Comparison of ENCODE assay signal across 19 cellular contexts in the genomic region with DNA sequence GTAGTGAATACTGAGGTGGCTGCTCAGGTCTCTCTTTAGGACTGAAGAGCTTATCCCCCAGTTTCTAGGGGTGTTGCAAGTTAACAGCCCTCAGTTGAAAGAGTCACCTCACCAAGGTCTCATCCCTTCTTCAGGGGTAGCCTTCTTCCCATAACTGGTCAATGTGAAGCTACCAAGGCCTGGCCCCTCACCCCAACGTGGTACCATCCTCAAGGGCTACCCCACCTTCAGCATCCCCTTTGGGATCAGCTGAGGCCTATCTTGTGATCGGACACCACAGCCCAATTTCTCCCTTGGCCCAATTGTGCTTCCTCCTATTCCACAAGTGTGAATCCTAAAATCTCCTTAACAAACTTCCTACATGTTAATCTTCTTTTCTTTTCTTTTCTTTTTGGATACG.
DNase-seq lines count a peak whose midpoint lies in the region; ATAC-seq and TF ChIP-seq lines count a peak whose summit lies in the region.
"Had no signal": no experiment of that assay in that cellular context is flagged by ENCODE, and none has a peak within 500 bp of the region (broad histone marks: within the 10 kb centered on the region; RNA-seq: fewer than 3 reads in every experiment).

No MANE protein-coding gene starts in this region.

- no peaks in the 10 kb centered on the region for H3K27me3 Mint-ChIP-seq in stimulated activated naive CD8-positive, alpha-beta T cell treated with anti-CD3 and anti-CD28 coated beads, Interleukin-15, amount 100 ng/mL, for 72 hours
- no peaks in the 10 kb centered on the region for H3K27me3 Mint-ChIP-seq in T-helper 17 cell
- H3K27me3 Mint-ChIP-seq in naive B cell = no peaks in the 10 kb centered on the region
- H3K27me3 Mint-ChIP-seq in Caco-2 (ENCODE audit: insufficient read depth, unreplicated experiment) = no peaks in the 10 kb centered on the region
- H3K27me3 Mint-ChIP-seq: activated naive CD8-positive, alpha-beta T cell treated with anti-CD3 and anti-CD28 coated beads, Interleukin-2, amount 10 ng/mL, durations not matched to agents 7 days and 5 days had no signal

- H3K9me3 Mint-ChIP-seq in stimulated activated naive CD8-positive, alpha-beta T cell treated with anti-CD3 and anti-CD28 coated beads, Interleukin-15, amount 100 ng/mL, for 72 hours = no peaks in the 10 kb centered on the region
- H3K9me3 Mint-ChIP-seq in naive B cell = no peaks in the 10 kb centered on the region
- H3K9me3 Mint-ChIP-seq in Caco-2 (ENCODE audit: unreplicated experiment) = no peaks in the 10 kb centered on the region
- H3K9me3 Mint-ChIP-seq: activated naive CD8-positive, alpha-beta T cell treated with anti-CD3 and anti-CD28 coated beads, Interleukin-2, amount 10 ng/mL, durations not matched to agents 7 days and 5 days; mesothelial cell of epicardium had no signal

- peak; percentile 35 for ATAC-seq in stimulated activated naive CD8-positive, alpha-beta T cell treated with anti-CD3 and anti-CD28 coated beads, Interleukin-15, Interleukin-2, amounts not matched to agents 100 U/mL and 50 U/mL, for 24 hours
- no peak for ATAC-seq in stimulated activated naive CD8-positive, alpha-beta T cell treated with anti-CD3 and anti-CD28 coated beads, Interleukin-15, amount 100 ng/mL, for 72 hours
- peak; percentile 10 for ATAC-seq in T-helper 17 cell
- ATAC-seq in naive B cell (ENCODE audit: low read depth in 2 of 2) = no peak
- ATAC-seq in GM21381 (IDR thresholded peaks at IDR 0.05; ENCODE audit: unreplicated experiment) = no peak
- ATAC-seq: HepG2 had no signal

- DNase-seq in stimulated activated naive CD8-positive, alpha-beta T cell treated with anti-CD3 and anti-CD28 coated beads, Interleukin-15, Interleukin-2, amounts not matched to agents 100 U/mL and 50 U/mL, for 24 hours = no peak
- DNase-seq in stimulated activated naive CD8-positive, alpha-beta T cell treated with anti-CD3 and anti-CD28 coated beads, Interleukin-15, amount 100 ng/mL, for 72 hours = no peak
- DNase-seq in T-helper 17 cell = no peak
- no peak for DNase-seq in naive B cell
- DNase-seq in Caco-2 = no peak
- DNase-seq in pons (ENCODE audit: low spot score) = no peak
- no peak for DNase-seq in HuH-7 (ENCODE audit: low spot score)
- DNase-seq: activated naive CD8-positive, alpha-beta T cell treated with anti-CD3 and anti-CD28 coated beads, Interleukin-2, amount 10 ng/mL, durations not matched to agents 7 days and 5 days; BE2C; effector CD4-positive, alpha-beta T cell; HCEC 1CT; hypothalamus; NCI-H2029 treated with DMSO at 0.1 percent for 48 hours; NCI-H510A treated with DMSO at 0.1 percent for 48 hours; OCI-M1; tibial artery had no signal

- H3K36me3 Mint-ChIP-seq in T-helper 17 cell (ENCODE audit: low read depth) = peaks cover 4% of the 10 kb centered on the region
- peaks cover 0 to 5% of the 10 kb centered on the region in 2 donors for H3K36me3 Mint-ChIP-seq in naive B cell
- H3K36me3 Mint-ChIP-seq in Caco-2 (ENCODE audit: insufficient read depth, unreplicated experiment) = no peaks in the 10 kb centered on the region
- H3K36me3 Mint-ChIP-seq: mesothelial cell of epicardium had no signal

- peak overlapping the region in 1 of 2 donors; percentile 56 for H3K27ac Mint-ChIP-seq in stimulated activated naive CD8-positive, alpha-beta T cell treated with anti-CD3 and anti-CD28 coated beads, Interleukin-15, amount 100 ng/mL, for 72 hours
- peak overlapping the region; percentile 97 for H3K27ac Mint-ChIP-seq in T-helper 17 cell
- peak overlapping the region in 5 of 6 donors; percentile 26 to 97 (median 86) for H3K27ac Mint-ChIP-seq in naive B cell
- no peak overlapping the region for H3K27ac Mint-ChIP-seq in Caco-2 (ENCODE audit: unreplicated experiment)
- H3K27ac Mint-ChIP-seq: activated naive CD8-positive, alpha-beta T cell treated with anti-CD3 and anti-CD28 coated beads, Interleukin-2, amount 10 ng/mL, durations not matched to agents 7 days and 5 days; mesothelial cell of epicardium had no signal

- POLR2A ChIA-PET in Caco-2 (lab: Charles Lee) = no interaction called here

- H3K4me1 Mint-ChIP-seq in stimulated activated naive CD8-positive, alpha-beta T cell treated with anti-CD3 and anti-CD28 coated beads, Interleukin-15, amount 100 ng/mL, for 72 hours = peaks cover 87% of the 10 kb centered on the region
- H3K4me1 Mint-ChIP-seq in T-helper 17 cell (peaks cover 68% of the 10 kb centered on the region), naive B cell (peaks cover 61 to 80% (median 74%) of the 10 kb centered on the region in 3 donors), Caco-2 (ENCODE audit: low read depth, unreplicated experiment) (peaks cover 6% of the 10 kb centered on the region)

- H3K9me3 ChIP-seq in T-helper 17 cell (ENCODE audit: control insufficient read depth, low read length, poor library complexity, severe bottlenecking) = no peaks in the 10 kb centered on the region
- no peaks in the 10 kb centered on the region for H3K9me3 ChIP-seq in Caco-2
- H3K9me3 ChIP-seq: BE2C, tibial artery had no signal

- no peaks in the 10 kb centered on the region for H3K4me1 ChIP-seq in Caco-2
- H3K4me1 ChIP-seq: BE2C had no signal

- no peaks in the 10 kb centered on the region for H3K27me3 ChIP-seq in Caco-2 (replicated peaks; ENCODE audit: control insufficient read depth, insufficient read depth, low read length)
- H3K27me3 ChIP-seq: BE2C, tibial artery had no signal

- BruUV-seq in Caco-2 (replicated peaks; lab: Mats Ljungman, UMichigan) = no TSS peak

- H3K4me3 ChIP-seq in Caco-2 (ENCODE audit: low read depth, low read length) = no peak overlapping the region
- H3K4me3 ChIP-seq: tibial artery had no signal

- H3K36me3 ChIP-seq in Caco-2 (ENCODE audit: control insufficient read depth, insufficient read depth, low read length) = no peaks in the 10 kb centered on the region
- H3K36me3 ChIP-seq: BE2C, tibial artery had no signal

- CTCF ChIA-PET in Caco-2 (lab: Charles Lee) = no interaction called here

- peak overlapping the region in 1 of 2 donors; percentile 27 for H3K4me3 Mint-ChIP-seq in stimulated activated naive CD8-positive, alpha-beta T cell treated with anti-CD3 and anti-CD28 coated beads, Interleukin-15, amount 100 ng/mL, for 72 hours
- peak overlapping the region; percentile 62 for H3K4me3 Mint-ChIP-seq in T-helper 17 cell
- peak overlapping the region in 2 of 8 donors; percentile 43 to 59 for H3K4me3 Mint-ChIP-seq in naive B cell
- no peak overlapping the region for H3K4me3 Mint-ChIP-seq in Caco-2 (ENCODE audit: unreplicated experiment)
- H3K4me3 Mint-ChIP-seq: activated naive CD8-positive, alpha-beta T cell treated with anti-CD3 and anti-CD28 coated beads, Interleukin-2, amount 10 ng/mL, durations not matched to agents 7 days and 5 days; mesothelial cell of epicardium had no signal

- TF ChIP-seq CTCF in Caco-2 (IDR thresholded peaks at IDR 0.05; ENCODE audit: insufficient read depth in 1 of 2, low read depth in 1 of 2, low read length in 1 of 2, severe bottlenecking in 1 of 2, unreplicated experiment in 1 of 2) = no peak

- intact Hi-C loops in Caco-2 (cut with micrococcal nuclease; ENCODE audit: unreplicated experiment) = no loop called here

Comparison
In these comparisons a context has a peak if more than half of its experiments do, and no peak if none do; other contexts are left out.
1. ATAC-seq: peak in stimulated activated naive CD8-positive, alpha-beta T cell treated with anti-CD3 and anti-CD28 coated beads, Interleukin-15, Interleukin-2, amounts not matched to agents 100 U/mL and 50 U/mL, for 24 hours (single experiment) and T-helper 17 cell (single experiment); none in stimulated activated naive CD8-positive, alpha-beta T cell treated with anti-CD3 and anti-CD28 coated beads, Interleukin-15, amount 100 ng/mL, for 72 hours (single experiment), naive B cell (0 of 2) and GM21381 (single experiment).